In the genomic region with DNA sequence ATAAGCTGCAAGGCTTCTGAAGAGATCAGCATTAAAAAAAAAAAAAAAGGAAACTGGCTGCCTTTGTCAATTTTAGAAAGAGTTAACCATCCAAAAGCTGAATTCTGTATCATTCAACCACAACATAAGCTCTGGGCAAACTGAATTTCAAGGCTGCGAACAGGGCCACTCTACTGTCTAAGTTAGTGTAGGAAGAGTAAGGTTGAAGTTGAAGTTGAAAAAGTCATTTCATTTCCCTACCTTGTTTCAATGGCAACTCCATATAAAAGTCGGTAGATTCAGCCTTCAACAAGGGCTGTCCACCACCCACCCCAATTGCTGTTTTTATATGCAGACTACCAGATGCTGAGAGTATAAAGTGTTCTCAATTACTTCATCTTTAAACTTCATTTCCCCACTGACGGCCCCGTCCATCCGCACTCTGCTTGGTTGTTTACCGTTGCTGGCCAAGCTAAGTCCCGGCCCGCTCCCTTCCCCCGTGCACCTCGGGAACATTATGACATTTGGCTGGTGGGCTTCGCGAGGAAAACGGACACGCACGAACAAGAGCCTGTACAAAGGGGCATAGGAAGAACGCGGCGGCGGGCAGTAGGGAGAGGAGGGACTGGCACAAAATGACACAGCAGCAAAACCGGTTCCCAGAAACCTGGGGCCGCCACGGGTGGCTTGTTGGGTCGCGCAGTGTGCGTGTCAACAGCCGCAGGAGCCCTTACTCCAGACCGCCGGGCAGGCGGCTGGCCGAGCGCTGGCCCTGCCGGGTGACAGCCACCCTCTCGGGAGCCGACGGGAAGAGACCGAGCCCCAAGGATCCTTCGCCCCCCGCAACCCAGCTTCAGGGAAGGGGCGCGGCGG, we compare ENCODE assay signal across 8 cellular contexts. TPM values are rescaled to one million over a fixed set of nuclear protein-coding genes. Genes with fewer than 3 reads are reported as not detected.
A peak's percentile ranks its signal among the peaks of the same experiment; 100 is the strongest.
DNase-seq lines count a peak whose midpoint lies in the region; ATAC-seq and TF ChIP-seq lines count a peak whose summit lies in the region.

No MANE protein-coding gene starts in this region.

- H3K4me3 Mint-ChIP-seq in activated CD4-positive, alpha-beta T cell treated with anti-CD3 and anti-CD28 coated beads for 36 hours = peak overlapping the region; percentile 99
- H3K4me3 Mint-ChIP-seq in endodermal cell (peak overlapping the region; percentile 87), mesothelial cell of epicardium (peak overlapping the region; percentile 86)

- CTCF ChIA-PET in activated CD4-positive, alpha-beta T cell treated with anti-CD3 and anti-CD28 coated beads for 36 hours (lab: Charles Lee) = interaction anchor here (0.9 to 4.2 kb wide), 13 partner anchors 8 to 213 kb away, joined by 3 to 28 read pairs (median 3); partner anchors contain the start of genes COPS4 and SCD5

- peak; percentile 3 for ATAC-seq in activated CD4-positive, alpha-beta T cell treated with anti-CD3 and anti-CD28 coated beads for 36 hours

- intact Hi-C loops in activated CD4-positive, alpha-beta T cell treated with anti-CD3 and anti-CD28 coated beads for 36 hours (cut with DNase I, micrococcal nuclease) = loop anchor here (1.0 to 10.0 kb wide), 12 partner anchors 22 to 727 kb away; partner anchors contain the start of genes ENOPH1 (in 2 of the 2), HNRNPDL (in 2 of the 2), COQ2 (in 1 of the 2) and HELQ (in 1 of the 2)

- H3K36me3 Mint-ChIP-seq in activated CD4-positive, alpha-beta T cell treated with anti-CD3 and anti-CD28 coated beads for 36 hours (ENCODE audit: low read depth) = peaks cover 6% of the 10 kb centered on the region
- no peaks in the 10 kb centered on the region for H3K36me3 Mint-ChIP-seq in endodermal cell (ENCODE audit: low read depth)
- no peaks in the 10 kb centered on the region for H3K36me3 Mint-ChIP-seq in mesothelial cell of epicardium

- TF ChIP-seq CTCF in GM20000 (IDR thresholded peaks at IDR 0.05; ENCODE audit: extremely low read depth, missing control alignments) = no peak
- TF ChIP-seq CTCF in endodermal cell (conservative IDR thresholded peaks at IDR 0.05) = no peak
- TF ChIP-seq CTCF in mesothelial cell of epicardium (IDR thresholded peaks at IDR 0.05; ENCODE audit: unreplicated experiment) = no peak
- no peak for TF ChIP-seq CTCF in suprapubic skin (IDR thresholded peaks at IDR 0.05)

- no peak for TF ChIP-seq EP300 in suprapubic skin (IDR thresholded peaks at IDR 0.05)

- H3K27me3 Mint-ChIP-seq in activated CD4-positive, alpha-beta T cell treated with anti-CD3 and anti-CD28 coated beads for 36 hours = no peaks in the 10 kb centered on the region
- H3K27me3 Mint-ChIP-seq in endodermal cell (ENCODE audit: insufficient read depth) = peaks cover 12% of the 10 kb centered on the region
- H3K27me3 Mint-ChIP-seq in mesothelial cell of epicardium (ENCODE audit: low read depth) = no peaks in the 10 kb centered on the region

- 0% methylated on average over 15 to 41 of the region's 41 CpGs for WGBS in endodermal cell (ENCODE audit: insufficient coverage in 1 of 2, insufficient read length in 1 of 2), 2 experiments
- 1% methylated on average over 24 of the region's 41 CpGs for WGBS in suprapubic skin

- H3K9ac ChIP-seq in HUES48 (ENCODE audit: low read depth, low read length) = peak overlapping the region; percentile 15; the same call in 1 of the 2 replicates
- H3K9ac ChIP-seq in endodermal cell (ENCODE audit: extremely low read depth, low read length, poor library complexity, severe bottlenecking) = peak overlapping the region; percentile 56

- DNase-seq in DMS79 (lab: John Stamatoyannopoulos, UW) = peak; percentile 3
- DNase-seq in GM20000 (ENCODE audit: low spot score) = peak; percentile 41
- DNase-seq in activated CD4-positive, alpha-beta T cell treated with anti-CD3 and anti-CD28 coated beads for 36 hours = peak; percentile 68
- DNase-seq in endodermal cell = peak; percentile 72
- DNase-seq in mesothelial cell of epicardium (ENCODE audit: low spot score in 2 of 2, unreplicated experiment in 2 of 2) = peak; percentile 25 to 61
- DNase-seq in suprapubic skin (ENCODE audit: low spot score in 2 of 2) = peak in 1 of 2 donors; percentile 80
- no peak for DNase-seq in SKM-1 treated with dmso at 0.1 percent for 144 hours (lab: John Stamatoyannopoulos, UW; ENCODE audit: unreplicated experiment)

- H3K4me1 ChIP-seq in HUES48 (ENCODE audit: control insufficient read depth, insufficient read depth, low read length) (peaks cover 20% of the 10 kb centered on the region; the same call in 1 of the 2 replicates), endodermal cell (ENCODE audit: control insufficient read depth, insufficient read depth, low read length) (peaks cover 4% of the 10 kb centered on the region), suprapubic skin (peaks cover 39% of the 10 kb centered on the region)

- no peaks in the 10 kb centered on the region for H3K9me3 Mint-ChIP-seq in activated CD4-positive, alpha-beta T cell treated with anti-CD3 and anti-CD28 coated beads for 36 hours (ENCODE audit: low read depth)
- H3K9me3 Mint-ChIP-seq in endodermal cell = no peaks in the 10 kb centered on the region
- H3K9me3 Mint-ChIP-seq in mesothelial cell of epicardium = no peaks in the 10 kb centered on the region

- H3K9me3 ChIP-seq in HUES48 (ENCODE audit: control insufficient read depth, insufficient read depth, low read length) (no peaks in the 10 kb centered on the region), endodermal cell (ENCODE audit: control insufficient read depth, low read length) (no peaks in the 10 kb centered on the region), suprapubic skin (no peaks in the 10 kb centered on the region)

- peak overlapping the region; percentile 92 for H3K4me3 ChIP-seq in HUES48 (ENCODE audit: low read depth, low read length)
- peak overlapping the region; percentile 95 for H3K4me3 ChIP-seq in endodermal cell (ENCODE audit: low read length)
- peak overlapping the region; percentile 90 for H3K4me3 ChIP-seq in suprapubic skin

- POLR2A ChIA-PET in activated CD4-positive, alpha-beta T cell treated with anti-CD3 and anti-CD28 coated beads for 36 hours (lab: Charles Lee) = interaction anchor here (0.7 to 2.9 kb wide), 6 partner anchors 23 to 111 kb away, joined by 3 to 34 read pairs (median 5); partner anchors contain the start of genes COPS4 and THAP9

- H3K27ac ChIP-seq in HUES48 (ENCODE audit: low read depth, low read length) (peak overlapping the region; percentile 66), endodermal cell (ENCODE audit: low read depth, low read length) (peak overlapping the region; percentile 83), suprapubic skin (peak overlapping the region; percentile 94)

- H3K27me3 ChIP-seq in HUES48 (ENCODE audit: control insufficient read depth, insufficient read depth, low read length) (peaks cover 21% of the 10 kb centered on the region), endodermal cell (ENCODE audit: control insufficient read depth, insufficient read depth, low read length, poor library complexity, severe bottlenecking) (no peaks in the 10 kb centered on the region), suprapubic skin (no peaks in the 10 kb centered on the region)

- TF ChIP-seq POLR2A in suprapubic skin (IDR thresholded peaks at IDR 0.05) = no peak

- H3K4me1 Mint-ChIP-seq in activated CD4-positive, alpha-beta T cell treated with anti-CD3 and anti-CD28 coated beads for 36 hours = peaks cover 37% of the 10 kb centered on the region
- H3K4me1 Mint-ChIP-seq in endodermal cell = peaks cover 29% of the 10 kb centered on the region
- peaks cover 33% of the 10 kb centered on the region for H3K4me1 Mint-ChIP-seq in mesothelial cell of epicardium

- H3K36me3 ChIP-seq in HUES48 (ENCODE audit: control insufficient read depth, insufficient read depth, low read length) (no peaks in the 10 kb centered on the region), endodermal cell (ENCODE audit: control insufficient read depth, insufficient read depth, low read length) (no peaks in the 10 kb centered on the region), suprapubic skin (no peaks in the 10 kb centered on the region)

- H3K27ac Mint-ChIP-seq in activated CD4-positive, alpha-beta T cell treated with anti-CD3 and anti-CD28 coated beads for 36 hours = peak overlapping the region; percentile 93
- H3K27ac Mint-ChIP-seq in endodermal cell = peak overlapping the region; percentile 92
- H3K27ac Mint-ChIP-seq in mesothelial cell of epicardium = peak overlapping the region; percentile 95

RNA-seq across cellular contexts. Expression of gene LIN54, which starts 1.4 kb away (rescaled TPM):
- 10 to 100 TPM; 23.5 to 31.7 TPM for total RNA-seq in activated CD4-positive, alpha-beta T cell treated with anti-CD3 and anti-CD28 coated beads for 36 hours
- total RNA-seq in endodermal cell = 10 to 100 TPM; 14.5 to 18.1 TPM
- 14.6 TPM for polyA plus RNA-seq in endodermal cell (2013, experiment 1 of 2)
- polyA plus RNA-seq in endodermal cell (2013, experiment 2 of 2) = 13.5 TPM
- total RNA-seq in mesothelial cell of epicardium = 12.9 to 13.1 TPM (median 12.9 TPM) in 3 replicates
- total RNA-seq in suprapubic skin = 10 to 100 TPM in 3 of 4 donors, 1 to 10 TPM in 1; 8.6 to 17.4 (median 15.3) TPM

RNA-seq across cellular contexts. Expression of gene COPS4, which starts 23.0 kb away (rescaled TPM):
- total RNA-seq in activated CD4-positive, alpha-beta T cell treated with anti-CD3 and anti-CD28 coated beads for 36 hours = 10 to 100 TPM; 35.7 to 35.9 TPM
- 10 to 100 TPM; 34.8 to 39.4 TPM for total RNA-seq in endodermal cell
- polyA plus RNA-seq in endodermal cell (2013, experiment 1 of 2) = 57.3 TPM
- 59.4 TPM for polyA plus RNA-seq in endodermal cell (2013, experiment 2 of 2)
- 34.1 to 39.6 TPM (median 36.6 TPM) in 3 replicates for total RNA-seq in mesothelial cell of epicardium
- 10 to 100 TPM; 36.3 to 59.5 (median 39.3) TPM for total RNA-seq in suprapubic skin
